In genomic region chr22:20607157-20607907, GRCh38 we compare ENCODE assay signal across 15 cellular contexts.
A peak's percentile ranks its signal among the peaks of the same experiment; 100 is the strongest.
DNase-seq lines count a peak whose midpoint lies in the region; ATAC-seq and TF ChIP-seq lines count a peak whose summit lies in the region.
"Had no signal": no experiment of that assay in that cellular context is flagged by ENCODE, and none has a peak within 500 bp of the region (broad histone marks: within the 10 kb centered on the region; RNA-seq: fewer than 3 reads in every experiment).

No MANE protein-coding gene starts in this region.

- intact Hi-C loops in natural killer cell (cut with micrococcal nuclease) = loop anchor here (2.0 kb wide), 1 partner anchor 133 kb away; no protein-coding TSS in a partner anchor

- no peaks in the 10 kb centered on the region for H3K27me3 Mint-ChIP-seq in natural killer cell (ENCODE audit: low read depth in 2 of 2)
- no peaks in the 10 kb centered on the region for H3K27me3 Mint-ChIP-seq in natural killer cell treated with Interleukin-12 subunit alpha and Interleukin-12 subunit beta and Interleukin-15 and Interleukin-18, amount 100 ng/mL, for 72 hours
- H3K27me3 Mint-ChIP-seq: activated naive CD4-positive, alpha-beta T cell treated with anti-CD3 and anti-CD28 coated beads, Interleukin-2, amount 50 U/mL, for 24 hours had no signal

- H3K4me1 Mint-ChIP-seq in natural killer cell = peaks cover 45 to 69% of the 10 kb centered on the region in 2 donors
- H3K4me1 Mint-ChIP-seq in natural killer cell treated with Interleukin-12 subunit alpha and Interleukin-12 subunit beta and Interleukin-15 and Interleukin-18, amount 100 ng/mL, for 72 hours (ENCODE audit: low read depth in 2 of 2) = peaks cover 16 to 45% of the 10 kb centered on the region in 2 donors

- no peaks in the 10 kb centered on the region for H3K9me3 Mint-ChIP-seq in natural killer cell
- no peaks in the 10 kb centered on the region for H3K9me3 Mint-ChIP-seq in natural killer cell treated with Interleukin-12 subunit alpha and Interleukin-12 subunit beta and Interleukin-15 and Interleukin-18, amount 100 ng/mL, for 72 hours
- H3K9me3 Mint-ChIP-seq: activated naive CD4-positive, alpha-beta T cell treated with anti-CD3 and anti-CD28 coated beads, Interleukin-2, amount 50 U/mL, for 24 hours; naive B cell had no signal

- ATAC-seq in natural killer cell = peak; percentile 31 to 51 (median 41)
- ATAC-seq in natural killer cell treated with Interleukin-12 subunit alpha and Interleukin-12 subunit beta and Interleukin-15 and Interleukin-18, amount 100 ng/mL, for 72 hours = no peak
- no peak for ATAC-seq in HG02763 (IDR thresholded peaks at IDR 0.05; ENCODE audit: unreplicated experiment)
- no peak for ATAC-seq in GM21737 (IDR thresholded peaks at IDR 0.05; ENCODE audit: unreplicated experiment)
- no peak for ATAC-seq in GM19455 (IDR thresholded peaks at IDR 0.05; ENCODE audit: unreplicated experiment)

- H3K4me3 Mint-ChIP-seq in natural killer cell = peak overlapping the region; percentile 13
- no peak overlapping the region for H3K4me3 Mint-ChIP-seq in natural killer cell treated with Interleukin-12 subunit alpha and Interleukin-12 subunit beta and Interleukin-15 and Interleukin-18, amount 100 ng/mL, for 72 hours
- H3K4me3 Mint-ChIP-seq: activated naive CD4-positive, alpha-beta T cell treated with anti-CD3 and anti-CD28 coated beads, Interleukin-2, amount 50 U/mL, for 24 hours; naive B cell had no signal

- H3K36me3 Mint-ChIP-seq in natural killer cell = no peaks in the 10 kb centered on the region
- no peaks in the 10 kb centered on the region for H3K36me3 Mint-ChIP-seq in natural killer cell treated with Interleukin-12 subunit alpha and Interleukin-12 subunit beta and Interleukin-15 and Interleukin-18, amount 100 ng/mL, for 72 hours
- H3K36me3 Mint-ChIP-seq: activated naive CD4-positive, alpha-beta T cell treated with anti-CD3 and anti-CD28 coated beads, Interleukin-2, amount 50 U/mL, for 24 hours; naive B cell had no signal

- peak; percentile 31 for DNase-seq in natural killer cell
- no peak for DNase-seq in natural killer cell treated with Interleukin-12 subunit alpha and Interleukin-12 subunit beta and Interleukin-15 and Interleukin-18, amount 100 ng/mL, for 72 hours (ENCODE audit: low spot score)
- DNase-seq in NCI-H2171 treated with DMSO at 0.1 percent for 48 hours (lab: John Stamatoyannopoulos, UW) = peak; percentile 65
- peak; percentile 71 for DNase-seq in islet precursor cell
- DNase-seq in stimulated activated CD4-positive, alpha-beta T cell treated with anti-CD3 and anti-CD28 coated beads, Interleukin-2, amount 100 ng/mL, for 48 hours = no peak
- DNase-seq: activated CD4-positive, alpha-beta T cell treated with anti-CD3 and anti-CD28 coated beads, Interleukin-2, amount 50 U/mL, for 1 hour; Caco-2; colonic mucosa; foreskin keratinocyte; naive B cell; NCI-H510A had no signal

- no peak for TF ChIP-seq CTCF in natural killer cell (IDR thresholded peaks at IDR 0.05)

- H3K27ac Mint-ChIP-seq in natural killer cell = peak overlapping the region in 1 of 2 donors; percentile 92
- H3K27ac Mint-ChIP-seq in natural killer cell treated with Interleukin-12 subunit alpha and Interleukin-12 subunit beta and Interleukin-15 and Interleukin-18, amount 100 ng/mL, for 72 hours = no peak overlapping the region
- H3K27ac Mint-ChIP-seq: activated naive CD4-positive, alpha-beta T cell treated with anti-CD3 and anti-CD28 coated beads, Interleukin-2, amount 50 U/mL, for 24 hours had no signal

Comparison
In these comparisons a context has a peak if more than half of its experiments do, and no peak if none do; other contexts are left out.
1. ATAC-seq: peak in natural killer cell (3 of 3); none in natural killer cell treated with Interleukin-12 subunit alpha and Interleukin-12 subunit beta and Interleukin-15 and Interleukin-18, amount 100 ng/mL, for 72 hours (0 of 2), HG02763 (single experiment), GM21737 (single experiment) and GM19455 (single experiment).
2. DNase-seq: peak in natural killer cell (single experiment), NCI-H2171 treated with DMSO at 0.1 percent for 48 hours (single experiment) and islet precursor cell (single experiment); none in natural killer cell treated with Interleukin-12 subunit alpha and Interleukin-12 subunit beta and Interleukin-15 and Interleukin-18, amount 100 ng/mL, for 72 hours (single experiment) and stimulated activated CD4-positive, alpha-beta T cell treated with anti-CD3 and anti-CD28 coated beads, Interleukin-2, amount 100 ng/mL, for 48 hours (0 of 2).